Comparison of ENCODE assay signal across 1 cellular context in genomic region chr7:156949541-156950380, GRCh38.
TF ChIP-seq lines count a peak whose summit lies in the region.

NOM1 (plus strand) TSS chr7:156949712; CDS start chr7:156949738, 26 bp downstream.

TF ChIP-seq in A549, 52 proteins besides CTCF, POLR2A, EP300 and RAD21 (continued from another document):
- TF ChIP-seq ZNF302 (CRISPR knock-in tag; IDR thresholded peaks at IDR 0.05) (no peak), EHMT2 (IDR thresholded peaks at IDR 0.05; ENCODE audit: low read depth) (no peak), NFE2L2 (conservative IDR thresholded peaks at IDR 0.05; ENCODE audit: low read length) (no peak), CBX8 (IDR thresholded peaks at IDR 0.05) (no peak), POLR2AphosphoS2 (conservative IDR thresholded peaks at IDR 0.05; ENCODE audit: low read length) (no peak), ZFP36 (IDR thresholded peaks at IDR 0.05; ENCODE audit: borderline replicate concordance, partially characterized antibody) (no peak), SREBF2 (IDR thresholded peaks at IDR 0.05) (no peak), BCL3 (IDR thresholded peaks at IDR 0.05) (peak; percentile 78; the same call in 1 of the 3 replicates), FOSL2 (IDR thresholded peaks at IDR 0.05) (no peak), FOSL2 (CRISPR knock-in tag; IDR thresholded peaks at IDR 0.05) (peak; percentile 11; the same call in 1 of the 2 replicates), USF2 (IDR thresholded peaks at IDR 0.05) (no peak), RNF2 (IDR thresholded peaks at IDR 0.05; ENCODE audit: borderline replicate concordance, low read depth) (no peak), HOXB5 (CRISPR knock-in tag; IDR thresholded peaks at IDR 0.05) (no peak), ZC3H11A (IDR thresholded peaks at IDR 0.05) (no peak), RFX5 (IDR thresholded peaks at IDR 0.05) (no peak), CEBPB (IDR thresholded peaks at IDR 0.05) (no peak), ATOH8 (CRISPR knock-in tag; IDR thresholded peaks at IDR 0.05; ENCODE audit: low read depth) (no peak), E2F6 (IDR thresholded peaks at IDR 0.05; ENCODE audit: borderline replicate concordance, low read depth) (no peak), BHLHE40 (IDR thresholded peaks at IDR 0.05; ENCODE audit: low read depth, low read length) (no peak), JUN (IDR thresholded peaks at IDR 0.05) (peak; percentile 79 to 97), PHF8 (IDR thresholded peaks at IDR 0.05; ENCODE audit: borderline replicate concordance, low read depth) (peak; percentile 84), SMC3 (IDR thresholded peaks at IDR 0.05) (peak; percentile 55; the same call in 2 of the 3 replicates), FOSB (CRISPR knock-in tag; IDR thresholded peaks at IDR 0.05) (no peak), HOXA7 (CRISPR knock-in tag; IDR thresholded peaks at IDR 0.05) (no peak), FOXS1 (CRISPR knock-in tag; IDR thresholded peaks at IDR 0.05) (no peak), GATA3 (IDR thresholded peaks at IDR 0.05; ENCODE audit: borderline replicate concordance) (no peak)
